21 cellular contexts compared by ENCODE assay signal in the genomic region with DNA sequence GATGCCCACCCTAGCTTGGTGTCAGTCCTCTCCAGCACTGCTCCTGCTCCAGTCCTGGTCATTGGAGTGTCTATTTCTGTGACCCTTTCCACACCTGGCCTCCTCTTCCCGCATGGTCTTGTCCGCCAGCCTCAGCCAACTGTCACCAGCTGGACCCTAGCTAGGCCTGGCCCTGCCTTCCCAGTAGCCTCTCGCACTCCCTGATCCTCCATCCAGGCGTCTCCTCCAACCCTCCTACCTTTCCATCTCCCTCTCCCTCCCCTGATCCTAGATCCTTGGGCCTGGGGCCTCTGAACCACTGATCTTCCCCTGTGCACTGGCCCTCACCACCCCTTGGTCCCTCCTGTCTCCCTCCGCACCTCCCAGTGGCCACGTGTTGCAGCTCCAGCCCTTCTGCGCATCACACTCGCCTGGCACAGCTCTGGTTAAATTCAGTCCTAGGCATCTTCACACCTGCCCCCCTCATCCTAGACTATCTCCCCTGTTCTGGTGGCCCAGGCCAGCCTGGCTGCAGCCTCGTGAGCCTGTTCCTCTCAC. TPM values are rescaled to one million over a fixed set of nuclear protein-coding genes. Genes with fewer than 3 reads are reported as not detected.
DNase-seq lines count a peak whose midpoint lies in the region; ATAC-seq, FAIRE-seq and TF ChIP-seq lines count a peak whose summit lies in the region.
"Had no signal": no experiment of that assay in that cellular context is flagged by ENCODE, and none has a peak within 500 bp of the region (broad histone marks: within the 10 kb centered on the region; RNA-seq: fewer than 3 reads in every experiment).

No MANE protein-coding gene starts in this region.

- H2BK12ac ChIP-seq in H1 (ENCODE audit: low read depth, low read length) = peak overlapping the region; percentile 90

- no peak overlapping the region for H4K8ac ChIP-seq in H1 (ENCODE audit: extremely low read depth, insufficient read depth, low read length)

- TF ChIP-seq POLR2A in H1 (IDR thresholded peaks at IDR 0.05; ENCODE audit: control extremely low read depth in 1 of 2, low read depth in 2 of 2, low read length in 2 of 2) (no peak), transverse colon (IDR thresholded peaks at IDR 0.05) (no peak)

- TF ChIP-seq EP300 in H1 (IDR thresholded peaks at IDR 0.05; ENCODE audit: borderline replicate concordance in 1 of 2, low read depth in 2 of 2, low read length in 2 of 2) (no peak), transverse colon (IDR thresholded peaks at IDR 0.05; ENCODE audit: low read depth) (no peak)

- DNase-seq in NT2/D1 (ENCODE audit: low read depth, low spot score) (no peak), H1 (ENCODE audit: low read depth in 1 of 2, low spot score in 2 of 2) (no peak), neural progenitor cell (ENCODE audit: low spot score) (no peak), medulla oblongata (ENCODE audit: extremely low spot score) (no peak), transverse colon (no peak)
- DNase-seq: DMS 273 treated with DMSO at 0.1 percent for 48 hours; HCEC 1CT; MV-4-11; NCI-H1417; NCI-H187 treated with DMSO at 0.1 percent for 48 hours; NCI-H526 treated with DMSO at 0.1 percent for 48 hours; NK-92 treated with Interleukin-12 subunit alpha and Interleukin-12 subunit beta, amount 100 ng/mL, for 24 hours; RPMI8226; SJCRH30 had no signal

- H4K91ac ChIP-seq in H1 (replicated peaks; ENCODE audit: insufficient read length, low read length) = peak overlapping the region; percentile 90

- peaks cover 4% of the 10 kb centered on the region; the same call in 1 of the 2 replicates for H3K79me1 ChIP-seq in H1 (ENCODE audit: low read depth, low read length)

- no peak overlapping the region for H3K56ac ChIP-seq in H1 (replicated peaks; ENCODE audit: insufficient read length, low read depth, low read length)

- H3K36me3 Mint-ChIP-seq in neural progenitor cell = peaks cover 15% of the 10 kb centered on the region

- peak overlapping the region; percentile 71; the same call in 1 of the 2 replicates for H3K18ac ChIP-seq in H1 (ENCODE audit: extremely low read depth, low read length)

- TF ChIP-seq RAD21 in H1 (IDR thresholded peaks at IDR 0.05 in 1 of 2, conservative IDR thresholded peaks at IDR 0.05 in 1 of 2; ENCODE audit: low read depth in 2 of 2, low read length in 2 of 2) = no peak

- H3K4ac ChIP-seq in H1 (replicated peaks; ENCODE audit: insufficient read length, low read depth, low read length) = peak overlapping the region; percentile 75

- H3K4me2 ChIP-seq in BLaER1 = peak overlapping the region; percentile 86
- H3K4me2 ChIP-seq in H1 (ENCODE audit: insufficient read depth in 1 of 2, low read depth in 2 of 2, low read length in 2 of 2) = peak overlapping the region in 1 of 2 experiments; percentile 21; a peak in 1 of 4 replicates
- H3K4me2 ChIP-seq in neural progenitor cell = no peak overlapping the region

- no peak overlapping the region for H4K5ac ChIP-seq in H1 (ENCODE audit: insufficient read length, low read depth, low read length)

- H3K27ac ChIP-seq in BLaER1 (peak overlapping the region; percentile 88; the same call in 1 of the 2 replicates), H1 (ENCODE audit: low read depth, low read length) (no peak overlapping the region), neural progenitor cell (no peak overlapping the region), transverse colon (no peak overlapping the region)
- H3K27ac ChIP-seq: SJCRH30 had no signal

- H3K36me3 ChIP-seq in BLaER1 (peaks cover 46% of the 10 kb centered on the region), NT2/D1 (ENCODE audit: insufficient read depth, insufficient read length, low read length) (peaks cover 6% of the 10 kb centered on the region), H1 (ENCODE audit: control insufficient read depth in 2 of 4, insufficient read depth in 4 of 4, low read length in 3 of 4) (peaks cover 0 to 5% (median 0%) of the 10 kb centered on the region in 4 experiments; a peak in 2 of 8 replicates), neural progenitor cell (no peaks in the 10 kb centered on the region), transverse colon (no peaks in the 10 kb centered on the region)
- H3K36me3 ChIP-seq: SJCRH30 had no signal

- H3K27me3 Mint-ChIP-seq in neural progenitor cell (ENCODE audit: insufficient read depth, low read depth) = peaks cover 4% of the 10 kb centered on the region

- H2BK120ac ChIP-seq in H1 (replicated peaks; ENCODE audit: low read depth, low read length) = no peak overlapping the region

- H3K4me1 ChIP-seq in BLaER1 (peaks cover 91% of the 10 kb centered on the region), NT2/D1 (ENCODE audit: insufficient read depth, insufficient read length) (peaks cover 25% of the 10 kb centered on the region), H1 (replicated peaks in 1 of 4; ENCODE audit: control insufficient read depth in 3 of 4, insufficient read depth in 4 of 4, low read length in 3 of 4) (peaks cover 4 to 39% (median 26%) of the 10 kb centered on the region in 4 experiments), neural progenitor cell (peaks cover 13% of the 10 kb centered on the region), transverse colon (peaks cover 0 to under 1% (median 0%) of the 10 kb centered on the region in 4 donors)

- H3K9ac ChIP-seq in BLaER1 (0 out of 2 replicates have a peak overlapping the region, but pooled peaks have one; percentile 35), NT2/D1 (ENCODE audit: insufficient read length, low read depth) (peak overlapping the region; percentile 23), H1 (replicated peaks in 1 of 4; ENCODE audit: extremely low read depth in 1 of 4, low read depth in 3 of 4, low read length in 3 of 4) (no peak overlapping the region), neural progenitor cell (no peak overlapping the region)

- peak overlapping the region; percentile 75; the same call in 1 of the 2 replicates for H2BK15ac ChIP-seq in H1 (ENCODE audit: low read length)

- peak overlapping the region; percentile 66; the same call in 1 of the 2 replicates for H2BK20ac ChIP-seq in H1 (ENCODE audit: low read length)

- H3K4me3 Mint-ChIP-seq in neural progenitor cell = no peak overlapping the region

- 86% methylated on average over 8 of the region's 9 CpGs; no CpG with 5 or more reads in 1 of the 2 experiments for WGBS in H1 (ENCODE audit: extremely low coverage in 1 of 2, insufficient coverage in 1 of 2, insufficient read length in 1 of 2, insufficient replicate concordance in 2 of 2, low coverage in 1 of 2, low lambda C conversion rate in 2 of 2, missing lambda C conversion rate in 1 of 2), 2 experiments
- WGBS in transverse colon (ENCODE audit: low coverage in 1 of 2), 2 donors = 76 to 81% methylated on average over 6 to 9 of the region's 9 CpGs

- CTCF ChIA-PET in H1 (lab: Charles Lee; ENCODE audit: partially characterized antibody) = interaction anchor here (1.2 to 2.0 kb wide), 5 partner anchors 16 to 225 kb away, joined by 3 to 11 read pairs (median 5); no protein-coding TSS in a partner anchor

- no peaks in the 10 kb centered on the region for H3K23me2 ChIP-seq in H1 (ENCODE audit: low read depth, low read length)

- peak overlapping the region; percentile 96 for H2AK5ac ChIP-seq in H1 (ENCODE audit: low read depth, low read length)

- H3K27me3 ChIP-seq in BLaER1 (no peaks in the 10 kb centered on the region), NT2/D1 (ENCODE audit: insufficient read depth, insufficient read length) (no peaks in the 10 kb centered on the region), H1 (replicated peaks in 1 of 4; ENCODE audit: control insufficient read depth in 3 of 4, extremely low read depth in 1 of 4, insufficient read depth in 3 of 4, low read length in 3 of 4) (0 out of 7 replicates have a peak, but pooled peaks cover 0 to 2% (median 0%) of the 10 kb centered on the region in 4 experiments), neural progenitor cell (no peaks in the 10 kb centered on the region), transverse colon (no peaks in the 10 kb centered on the region)
- H3K27me3 ChIP-seq: SJCRH30 had no signal

- in situ Hi-C loops in transverse colon (cut with MboI; ENCODE audit: low pct_ligation_motif_present in 1 of 4, low pct_unique_long_range_greater_than_20kb in 1 of 4, low sequenced_read_pairs in 3 of 4) = no loop called here

- H4K20me1 ChIP-seq in BLaER1 (peaks cover 79% of the 10 kb centered on the region), H1 (replicated peaks in 1 of 2; ENCODE audit: control insufficient read depth in 1 of 2, insufficient read depth in 2 of 2, low read length in 2 of 2) (peaks cover 5 to 6% of the 10 kb centered on the region in 2 experiments), neural progenitor cell (ENCODE audit: low read depth) (peaks cover 34% of the 10 kb centered on the region)

- no peak overlapping the region for H3K4me3 ChIP-seq in BLaER1
- H3K4me3 ChIP-seq in NT2/D1 (ENCODE audit: insufficient read length, low read depth) = no peak overlapping the region
- no peak overlapping the region for H3K4me3 ChIP-seq in H1 (ENCODE audit: extremely low read depth in 1 of 4, insufficient read depth in 2 of 4, low read depth in 3 of 4, low read length in 4 of 4)
- H3K4me3 ChIP-seq in neural progenitor cell = no peak overlapping the region
- no peak overlapping the region for H3K4me3 ChIP-seq in transverse colon
- H3K4me3 ChIP-seq: K562, SJCRH30 had no signal

- no peaks in the 10 kb centered on the region for H3K9me3 ChIP-seq in BLaER1
- no peaks in the 10 kb centered on the region; the same call in 1 of the 2 replicates for H3K9me3 ChIP-seq in NT2/D1 (ENCODE audit: insufficient read depth, low read length)
- H3K9me3 ChIP-seq in H1 (ENCODE audit: insufficient read depth in 2 of 2, low read depth in 1 of 2, low read length in 1 of 2) = no peaks in the 10 kb centered on the region
- no peaks in the 10 kb centered on the region for H3K9me3 ChIP-seq in neural progenitor cell (ENCODE audit: low read depth)
- H3K9me3 ChIP-seq in transverse colon = no peaks in the 10 kb centered on the region
- H3K9me3 ChIP-seq: SJCRH30 had no signal

- FAIRE-seq in H1 (lab: Jason Lieb, UNC) = no peak
- FAIRE-seq: A204.1, GM12892, GM19239, K562 had no signal

- H3K27ac Mint-ChIP-seq in neural progenitor cell = peak overlapping the region; percentile 71

- intact Hi-C loops in transverse colon (cut with DNase I; ENCODE audit: low total_unique reads) = no loop called here

- ATAC-seq in HG02884 (IDR thresholded peaks at IDR 0.05; ENCODE audit: unreplicated experiment) = no peak
- no peak for ATAC-seq in GM21526 (IDR thresholded peaks at IDR 0.05; ENCODE audit: low FRiP score, unreplicated experiment)
- ATAC-seq: K562 had no signal

- H3K9me3 Mint-ChIP-seq in neural progenitor cell = no peaks in the 10 kb centered on the region

- peak overlapping the region; percentile 60 for H2BK5ac ChIP-seq in H1 (ENCODE audit: low read depth, low read length)

- H2AFZ ChIP-seq in H1 (ENCODE audit: low read length) = no peak overlapping the region
- no peak overlapping the region for H2AFZ ChIP-seq in neural progenitor cell (replicated peaks)

- no peak overlapping the region for H3K23ac ChIP-seq in H1 (ENCODE audit: insufficient read length)

- H3K14ac ChIP-seq in H1 (ENCODE audit: insufficient read length) = no peak overlapping the region

- TF ChIP-seq CTCF in H1 (IDR thresholded peaks at IDR 0.05; ENCODE audit: control extremely low read depth in 1 of 3, insufficient read depth in 1 of 3, low read depth in 1 of 3, low read length in 3 of 3) (peak in 1 of 3 experiments; percentile 3; a peak in 1 of 4 replicates), neural progenitor cell (IDR thresholded peaks at IDR 0.05) (no peak), transverse colon (IDR thresholded peaks at IDR 0.05) (no peak)

- H3K79me2 ChIP-seq in H1 (ENCODE audit: control insufficient read depth in 1 of 2, insufficient read depth in 2 of 2, low read length in 2 of 2) (peaks cover 0 to 4% of the 10 kb centered on the region in 2 experiments; a peak in 1 of 4 replicates), neural progenitor cell (ENCODE audit: low read depth) (no peaks in the 10 kb centered on the region)

- POLR2A ChIA-PET in H1 (lab: Charles Lee; ENCODE audit: partially characterized antibody) = interaction anchor here (0.5 to 22.5 kb wide), 6 partner anchors 9 to 246 kb away, joined by 3 to 413 read pairs (median 4); a partner anchor contains a TSS

- H3F3A ChIP-seq in neural progenitor cell (ENCODE audit: low read depth) = peaks cover 11% of the 10 kb centered on the region

- H3K4me1 Mint-ChIP-seq in neural progenitor cell = peaks cover 33% of the 10 kb centered on the region

RNA-seq across cellular contexts. Expression of a gene that starts 9.9 kb away (rescaled TPM):
- total RNA-seq in H1 (2021; fragmentation: NEBNext Ultra II Directional; extraction: Animal tissue kit (Norgen Biotek cat#: 25700)) = 32.5 and 32.7 TPM in 2 replicates
- 84.7 and 98.9 TPM in 2 replicates for polyA plus RNA-seq in H1 (2011; rRNA removed)
- polyA plus RNA-seq in H1 (2011; cell fraction: cytosol; rRNA removed) = 86.1 TPM
- 107 TPM for polyA plus RNA-seq in H1 (2011; cell fraction: nucleus; rRNA removed)
- 22.3 to 55.2 TPM (median 50.2 TPM) in 4 replicates for polyA plus RNA-seq in H1 (2012, experiment 1 of 2)
- polyA plus RNA-seq in H1 (2012, experiment 2 of 2) = 31.1 TPM
- 31.4 TPM for polyA plus RNA-seq in H1 (2013, experiment 1 of 2)
- polyA plus RNA-seq in H1 (2013, experiment 2 of 2) = 34.9 TPM
- polyA minus RNA-seq in H1 (2011; rRNA and poly(A)+ RNA removed) = 21.3 and 25.3 TPM in 2 replicates
- polyA minus RNA-seq in H1 (2011; cell fraction: cytosol; rRNA and poly(A)+ RNA removed) = 23.3 TPM
- 25.3 TPM for polyA minus RNA-seq in H1 (2011; cell fraction: nucleus; rRNA and poly(A)+ RNA removed)
- total RNA-seq in neural progenitor cell (ENCODE audit: low replicate concordance) (11.0 and 26.9 TPM in 2 replicates), transverse colon (10 to 100 TPM in 1 of 4 donors, 1 to 10 TPM in 3; 6.7 to 10.5 (median 8.0) TPM)

RNA-seq across cellular contexts. Expression of a gene that starts 39.9 kb away (rescaled TPM):
- 23.1 and 26.1 TPM in 2 replicates for total RNA-seq in H1 (2021; fragmentation: NEBNext Ultra II Directional; extraction: Animal tissue kit (Norgen Biotek cat#: 25700))
- 38.0 and 77.1 TPM in 2 replicates for polyA plus RNA-seq in H1 (2011; rRNA removed)
- polyA plus RNA-seq in H1 (2011; cell fraction: cytosol; rRNA removed) = 41.7 TPM
- polyA plus RNA-seq in H1 (2011; cell fraction: nucleus; rRNA removed) = 53.9 TPM
- polyA plus RNA-seq in H1 (2012, experiment 1 of 2) = 17.0 to 29.1 TPM (median 26.8 TPM) in 4 replicates
- polyA plus RNA-seq in H1 (2012, experiment 2 of 2) = 22.4 TPM
- polyA plus RNA-seq in H1 (2013, experiment 1 of 2) = 16.1 TPM
- polyA plus RNA-seq in H1 (2013, experiment 2 of 2) = 15.7 TPM
- polyA minus RNA-seq in H1 (2011; rRNA and poly(A)+ RNA removed) = 22.1 and 25.9 TPM in 2 replicates
- 29.2 TPM for polyA minus RNA-seq in H1 (2011; cell fraction: cytosol; rRNA and poly(A)+ RNA removed)
- polyA minus RNA-seq in H1 (2011; cell fraction: nucleus; rRNA and poly(A)+ RNA removed) = 18.2 TPM
- total RNA-seq in neural progenitor cell (ENCODE audit: low replicate concordance) = 15.8 and 28.7 TPM in 2 replicates
- total RNA-seq in transverse colon = 10 to 100 TPM; 14.3 to 56.5 (median 24.7) TPM

RNA-seq across cellular contexts. Expression of a gene that starts 40.3 kb away (rescaled TPM):
- 2,801 and 2,865 TPM in 2 replicates for total RNA-seq in H1 (2021; fragmentation: NEBNext Ultra II Directional; extraction: Animal tissue kit (Norgen Biotek cat#: 25700))
- 5,362 and 5,466 TPM in 2 replicates for polyA plus RNA-seq in H1 (2011; rRNA removed)
- polyA plus RNA-seq in H1 (2011; cell fraction: cytosol; rRNA removed) = 8,556 TPM
- 6,792 TPM for polyA plus RNA-seq in H1 (2011; cell fraction: nucleus; rRNA removed)
- polyA plus RNA-seq in H1 (2012, experiment 1 of 2) = 3,449 to 5,365 TPM (median 4,851 TPM) in 4 replicates
- polyA plus RNA-seq in H1 (2012, experiment 2 of 2) = 2,078 TPM
- polyA plus RNA-seq in H1 (2013, experiment 1 of 2) = 2,295 TPM
- 2,292 TPM for polyA plus RNA-seq in H1 (2013, experiment 2 of 2)
- 1,769 and 1,871 TPM in 2 replicates for polyA minus RNA-seq in H1 (2011; rRNA and poly(A)+ RNA removed)
- polyA minus RNA-seq in H1 (2011; cell fraction: cytosol; rRNA and poly(A)+ RNA removed) = 1,662 TPM
- polyA minus RNA-seq in H1 (2011; cell fraction: nucleus; rRNA and poly(A)+ RNA removed) = 2,188 TPM
- total RNA-seq in neural progenitor cell (ENCODE audit: low replicate concordance) (3,021 and 4,709 TPM in 2 replicates), transverse colon (1,000 to 10,000 TPM in 3 of 4 donors, 100 to 1,000 TPM in 1; 909 to 2,069 (median 1,420) TPM)

Comparison
In these comparisons a context has a peak if more than half of its experiments do, and no peak if none do; other contexts are left out.
1. H3K9ac ChIP-seq: peak in BLaER1 (single experiment) and NT2/D1 (single experiment); none in H1 (0 of 4) and neural progenitor cell (single experiment).